25 cellular contexts compared by ENCODE assay signal in the genomic region with DNA sequence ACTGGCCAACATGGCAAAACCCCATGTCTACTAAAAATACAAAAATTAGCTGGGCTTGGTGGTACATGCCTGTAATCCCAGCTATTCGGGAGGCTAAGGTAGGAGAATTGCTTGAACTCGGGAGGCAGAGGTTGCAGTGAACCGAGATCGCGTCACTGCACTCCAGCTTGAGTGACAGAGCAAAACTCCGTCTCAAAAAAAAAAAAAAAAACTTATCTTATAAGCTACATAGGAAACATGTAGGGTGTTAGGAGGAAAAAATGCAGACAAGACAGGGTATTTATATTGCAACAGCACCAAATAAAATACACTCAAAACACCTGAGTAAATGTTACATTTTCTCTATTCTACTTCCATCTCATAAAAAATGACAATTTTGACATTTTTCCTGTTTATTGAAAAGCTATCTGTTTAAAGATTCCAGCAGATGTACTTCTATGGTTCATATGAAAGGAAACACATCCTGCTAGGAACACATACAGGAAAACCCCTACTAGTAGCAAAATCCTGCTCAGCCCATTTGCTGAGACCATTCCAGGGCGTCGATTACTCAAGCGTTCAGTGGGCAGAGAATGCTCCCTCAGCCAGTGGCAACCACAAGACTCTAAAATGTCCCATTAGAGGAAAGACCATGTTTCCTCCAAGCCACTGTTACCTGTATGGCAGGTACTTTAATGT. TPM values are rescaled to one million over a fixed set of nuclear protein-coding genes. Genes with fewer than 3 reads are reported as not detected.
A peak's percentile ranks its signal among the peaks of the same experiment; 100 is the strongest.
DNase-seq lines count a peak whose midpoint lies in the region; ATAC-seq, FAIRE-seq and TF ChIP-seq lines count a peak whose summit lies in the region.
"Had no signal": no experiment of that assay in that cellular context is flagged by ENCODE, and none has a peak within 500 bp of the region (broad histone marks: within the 10 kb centered on the region; RNA-seq: fewer than 3 reads in every experiment).

No MANE protein-coding gene starts in this region.

- TF ChIP-seq POLR2A in right lobe of liver (IDR thresholded peaks at IDR 0.05) (no peak), HepG2 (IDR thresholded peaks at IDR 0.05; ENCODE audit: insufficient read depth in 1 of 2, low read depth in 2 of 2, low read length in 2 of 2) (no peak)

- ATAC-seq in right lobe of liver (peak in 3 of 4 donors; percentile 27 to 67 (median 51)), HepG2 (no peak), HG02885 (IDR thresholded peaks at IDR 0.05; ENCODE audit: poor library complexity, unreplicated experiment) (no peak)
- ATAC-seq: A549 had no signal

- H3K4me1 ChIP-seq in right lobe of liver (no peaks in the 10 kb centered on the region), HepG2 (ENCODE audit: insufficient read depth, low read length) (peaks cover 6% of the 10 kb centered on the region; the same call in 1 of the 2 replicates)

- H4K20me1 ChIP-seq in HepG2 (ENCODE audit: insufficient read depth, low read length), result peaks cover 16% of the 10 kb centered on the region; the same call in 1 of the 2 replicates

- TF ChIP-seq EP300 in HepG2 (IDR thresholded peaks at IDR 0.05; ENCODE audit: low read depth in 2 of 2, low read length in 2 of 2) (no peak), HepG2 (CRISPR knock-in tag; IDR thresholded peaks at IDR 0.05; ENCODE audit: borderline replicate concordance) (no peak)

- WGBS in right lobe of liver (ENCODE audit: insufficient coverage, low coverage, low lambda C conversion rate, missing lambda C conversion rate), result 82% methylated on average over 4 of the region's 9 CpGs
- 95% methylated on average over 9 of the region's 9 CpGs for WGBS in HepG2 (ENCODE audit: low lambda C conversion rate)

- H3K4me2 ChIP-seq in HepG2 (ENCODE audit: low read depth, low read length), result no peak overlapping the region

- H3K27me3 ChIP-seq in right lobe of liver, result no peaks in the 10 kb centered on the region
- no peaks in the 10 kb centered on the region for H3K27me3 ChIP-seq in HepG2 (ENCODE audit: control insufficient read depth in 1 of 2, insufficient read depth in 2 of 2, low read length in 2 of 2)
- H3K27me3 ChIP-seq: brain microvascular endothelial cell, colonic mucosa, MG63 had no signal

- H3K4me3 ChIP-seq in right lobe of liver (no peak overlapping the region), HepG2 (replicated peaks in 1 of 3; ENCODE audit: insufficient read depth in 1 of 3, low read depth in 2 of 3, low read length in 3 of 3) (no peak overlapping the region)
- H3K4me3 ChIP-seq: A549, colonic mucosa, MG63 had no signal

- H3K27ac Mint-ChIP-seq in endothelial cell (ENCODE audit: unreplicated experiment) (peak overlapping the region; percentile 32), mesothelial cell of epicardium (peak overlapping the region; percentile 8)
- H3K27ac Mint-ChIP-seq: activated CD4-positive, alpha-beta T cell treated with anti-CD3 and anti-CD28 coated beads, Interleukin-2, amount 10 ng/mL, durations not matched to agents 24 days and 14 days; nephron progenitor cell; progenitor cell of endocrine pancreas had no signal

- H3K27me3 Mint-ChIP-seq in endothelial cell (ENCODE audit: unreplicated experiment) (peaks cover 2% of the 10 kb centered on the region), mesothelial cell of epicardium (ENCODE audit: low read depth) (no peaks in the 10 kb centered on the region)
- H3K27me3 Mint-ChIP-seq: progenitor cell of endocrine pancreas had no signal

- H3K27ac ChIP-seq in right lobe of liver (no peak overlapping the region), HepG2 (ENCODE audit: extremely low read length, insufficient read depth, low read length) (no peak overlapping the region)
- H3K27ac ChIP-seq: A549, brain microvascular endothelial cell, colonic mucosa had no signal

- CTCF ChIA-PET in HepG2 (lab: Yijun Ruan, JAX; ENCODE audit: low intra/inter-chr PET ratio, low total read pairs), result no interaction called here

- TF ChIP-seq RAD21 in HepG2 (CRISPR knock-in tag; IDR thresholded peaks at IDR 0.05), result no peak

- H3K4me3 Mint-ChIP-seq in endothelial cell (ENCODE audit: unreplicated experiment) (no peak overlapping the region), mesothelial cell of epicardium (no peak overlapping the region)
- H3K4me3 Mint-ChIP-seq: activated CD4-positive, alpha-beta T cell treated with anti-CD3 and anti-CD28 coated beads, Interleukin-2, amount 10 ng/mL, durations not matched to agents 24 days and 14 days; nephron progenitor cell had no signal

- peaks cover 91% of the 10 kb centered on the region for H3K79me2 ChIP-seq in HepG2 (ENCODE audit: insufficient read depth, low read length)

- FAIRE-seq in HepG2 (lab: Jason Lieb, UNC), result no peak
- FAIRE-seq: A549, G401.6, keratinocyte had no signal

- H3K4me1 Mint-ChIP-seq in endothelial cell (ENCODE audit: unreplicated experiment), result peaks cover 44% of the 10 kb centered on the region
- H3K4me1 Mint-ChIP-seq in mesothelial cell of epicardium, result peaks cover 38% of the 10 kb centered on the region

- TF ChIP-seq CTCF in right lobe of liver (IDR thresholded peaks at IDR 0.05), result no peak
- TF ChIP-seq CTCF in HepG2 (CRISPR knock-in tag; IDR thresholded peaks at IDR 0.05), result no peak
- TF ChIP-seq CTCF in endothelial cell (IDR thresholded peaks at IDR 0.05; ENCODE audit: unreplicated experiment), result no peak
- no peak for TF ChIP-seq CTCF in mesothelial cell of epicardium (IDR thresholded peaks at IDR 0.05; ENCODE audit: unreplicated experiment)

- no peak overlapping the region for H2AFZ ChIP-seq in HepG2 (ENCODE audit: low read length)

- intact Hi-C loops in right lobe of liver (cut with DNase I) (no loop called here), HepG2 (cut with micrococcal nuclease; ENCODE audit: unreplicated experiment) (no loop called here)

- DNase-seq in right lobe of liver (no peak), HepG2 (ENCODE audit: low spot score) (no peak), endothelial cell (ENCODE audit: low spot score) (no peak), mesothelial cell of epicardium (ENCODE audit: low spot score in 2 of 2, unreplicated experiment in 2 of 2) (no peak), Ammon's horn (ENCODE audit: low spot score) (no peak), OCI-M1 (lab: John Stamatoyannopoulos, UW) (no peak)
- DNase-seq in stimulated activated CD4-positive, alpha-beta T cell treated with anti-CD3 and anti-CD28 coated beads, Interleukin-4, amount 100 ng/mL, for 4 hours, result no peak
- DNase-seq: activated CD4-positive, alpha-beta T cell treated with anti-CD3 and anti-CD28 coated beads, Interleukin-2, amount 10 ng/mL, durations not matched to agents 24 days and 14 days; activated CD8-positive, alpha-beta memory T cell treated with anti-CD3 and anti-CD28 coated beads, Interleukin-2, amount 50 U/mL, for 4 hours; activated effector memory CD4-positive, alpha-beta T cell treated with Interleukin-2 at 50 U/mL for 16 hours; brain microvascular endothelial cell; colonic mucosa; DMS 273 treated with DMSO at 0.1 percent for 48 hours; hypothalamus; MG63; NCI-H1436 treated with DMSO at 0.1 percent for 48 hours; NCI-H2171 treated with DMSO at 0.1 percent for 48 hours; nephron progenitor cell; SHP77 treated with DMSO at 0.1 percent for 48 hours; substantia nigra had no signal

- H3K36me3 Mint-ChIP-seq in endothelial cell (ENCODE audit: low read depth, unreplicated experiment) (peaks cover 4% of the 10 kb centered on the region), mesothelial cell of epicardium (peaks cover 2% of the 10 kb centered on the region)

- no peak overlapping the region for H3K9ac ChIP-seq in HepG2 (ENCODE audit: insufficient read depth, low read depth, low read length)

- H3K36me3 ChIP-seq in right lobe of liver (no peaks in the 10 kb centered on the region), HepG2 (replicated peaks in 1 of 2; ENCODE audit: control insufficient read depth in 1 of 2, insufficient read depth in 2 of 2, low read length in 2 of 2) (peaks cover 1 to 4% of the 10 kb centered on the region in 2 experiments; a peak in 2 of 5 replicates)
- H3K36me3 ChIP-seq: colonic mucosa had no signal

- BruUV-seq in HepG2 (replicated peaks; lab: Mats Ljungman, UMichigan), result no TSS peak

- H3K9me3 Mint-ChIP-seq in endothelial cell (ENCODE audit: unreplicated experiment) (no peaks in the 10 kb centered on the region), mesothelial cell of epicardium (no peaks in the 10 kb centered on the region)
- H3K9me3 Mint-ChIP-seq: activated CD4-positive, alpha-beta T cell treated with anti-CD3 and anti-CD28 coated beads, Interleukin-2, amount 10 ng/mL, durations not matched to agents 24 days and 14 days; nephron progenitor cell had no signal

- in situ Hi-C loops in HepG2 (cut with HindIII; ENCODE audit: extremely low pct_ligation_motif_present, low pct_unique_long_range_greater_than_20kb), result no loop called here

- POLR2A ChIA-PET in HepG2 (lab: Yijun Ruan, JAX), result interaction anchor here (1.2 kb wide), 1 partner anchor 19 kb away, joined by 3 read pairs; no protein-coding TSS in a partner anchor

- H3K9me3 ChIP-seq in right lobe of liver (no peaks in the 10 kb centered on the region), HepG2 (ENCODE audit: low read length) (no peaks in the 10 kb centered on the region)
- H3K9me3 ChIP-seq: A549, colonic mucosa, MG63 had no signal

RNA-seq across cellular contexts. Expression of a gene that starts 19.7 kb away (rescaled TPM):
- total RNA-seq in right lobe of liver (100 to 1,000 TPM in 1 of 6 experiments, 10 to 100 TPM in 5; 36.6 to 100 (median 57.5) TPM), HepG2 (2016; rRNA removed; fragmentation: Illumina TruSeq; extraction: Trizol) (73.7 and 128 TPM in 2 replicates), endothelial cell (ENCODE audit: unreplicated experiment) (380 TPM), mesothelial cell of epicardium (61.8 to 65.3 TPM (median 64.8 TPM) in 3 replicates)
- total RNA-seq in HepG2 (2016; cell fraction: cytosol; rRNA removed; fragmentation: Illumina TruSeq; extraction: Trizol; ENCODE audit: low read depth), result 21.0 and 28.0 TPM in 2 replicates
- 70.7 and 135 TPM in 2 replicates for total RNA-seq in HepG2 (2016; cell fraction: insoluble cytoplasmic fraction; rRNA removed; fragmentation: Illumina TruSeq; extraction: Trizol)
- total RNA-seq in HepG2 (2016; cell fraction: membrane; rRNA removed; fragmentation: Illumina TruSeq; extraction: Trizol), result 29.9 and 30.4 TPM in 2 replicates
- 66.4 and 67.4 TPM in 2 replicates for total RNA-seq in HepG2 (2016; cell fraction: nucleus; rRNA removed; fragmentation: Illumina TruSeq; extraction: Trizol)
- 116 and 131 TPM in 2 replicates for polyA plus RNA-seq in HepG2 (2011; rRNA removed)
- polyA plus RNA-seq in HepG2 (2011; cell fraction: cytosol; rRNA removed), result 95.2 and 104 TPM in 2 replicates
- polyA plus RNA-seq in HepG2 (2011; cell fraction: nucleus; rRNA removed), result 66.8 and 86.4 TPM in 2 replicates
- polyA plus RNA-seq in HepG2 (2012), result 68.8 and 74.2 TPM in 2 replicates
- polyA plus RNA-seq in HepG2 (2016; cell fraction: cytosol; fragmentation: Illumina TruSeq; extraction: Trizol; ENCODE audit: low read depth), result 5.3 and 6.6 TPM in 2 replicates
- polyA plus RNA-seq in HepG2 (2016; cell fraction: insoluble cytoplasmic fraction; fragmentation: Illumina TruSeq; extraction: Trizol; ENCODE audit: low read depth), result 202 and 219 TPM in 2 replicates
- 17.3 and 18.7 TPM in 2 replicates for polyA plus RNA-seq in HepG2 (2016; cell fraction: membrane; fragmentation: Illumina TruSeq; extraction: Trizol; ENCODE audit: low read depth)
- 93.1 and 94.0 TPM in 2 replicates for polyA plus RNA-seq in HepG2 (2016; cell fraction: nucleus; fragmentation: Illumina TruSeq; extraction: Trizol; ENCODE audit: insufficient read depth, low read depth)
- polyA minus RNA-seq in HepG2 (2011; rRNA and poly(A)+ RNA removed; ENCODE audit: low replicate concordance), result 321 and 493 TPM in 2 replicates
- polyA minus RNA-seq in HepG2 (2011; cell fraction: cytosol; rRNA and poly(A)+ RNA removed), result 108 and 148 TPM in 2 replicates
- polyA minus RNA-seq in HepG2 (2011; cell fraction: nucleus; rRNA and poly(A)+ RNA removed), result 132 and 144 TPM in 2 replicates

Comparison
In these comparisons a context has a peak if more than half of its experiments do, and no peak if none do; other contexts are left out.
1. ATAC-seq: peak in right lobe of liver (3 of 4); none in HepG2 (single experiment) and HG02885 (single experiment).